In the genomic region with DNA sequence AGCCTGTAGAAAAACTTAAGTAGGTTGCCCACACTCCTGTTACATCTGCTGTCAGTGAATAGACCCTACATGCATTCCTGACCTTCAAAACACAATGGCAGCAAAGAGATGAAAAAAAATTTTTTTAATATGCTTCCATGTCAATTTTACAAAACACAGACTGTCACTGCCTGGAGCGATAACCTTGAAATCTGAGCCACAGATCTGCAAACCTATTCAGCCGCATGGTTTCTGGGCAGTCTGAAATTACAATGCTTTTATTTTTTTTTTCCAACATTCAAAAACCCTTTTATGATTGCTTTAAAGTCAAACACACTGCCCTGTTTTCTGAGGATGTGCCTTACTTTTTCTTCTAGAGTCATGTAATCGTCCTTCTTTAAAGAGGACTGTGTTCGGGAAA, we compare ENCODE assay signal across 1 cellular context.
TF ChIP-seq lines count a peak whose summit lies in the region.

No MANE protein-coding gene starts in this region.

TF ChIP-seq in SK-N-SH treated with all-trans-retinoic acid at 6 μM for 48 hours, 23 proteins besides CTCF, POLR2A, EP300 and RAD21 (continued from another document):
- TF ChIP-seq, protein P1, sequence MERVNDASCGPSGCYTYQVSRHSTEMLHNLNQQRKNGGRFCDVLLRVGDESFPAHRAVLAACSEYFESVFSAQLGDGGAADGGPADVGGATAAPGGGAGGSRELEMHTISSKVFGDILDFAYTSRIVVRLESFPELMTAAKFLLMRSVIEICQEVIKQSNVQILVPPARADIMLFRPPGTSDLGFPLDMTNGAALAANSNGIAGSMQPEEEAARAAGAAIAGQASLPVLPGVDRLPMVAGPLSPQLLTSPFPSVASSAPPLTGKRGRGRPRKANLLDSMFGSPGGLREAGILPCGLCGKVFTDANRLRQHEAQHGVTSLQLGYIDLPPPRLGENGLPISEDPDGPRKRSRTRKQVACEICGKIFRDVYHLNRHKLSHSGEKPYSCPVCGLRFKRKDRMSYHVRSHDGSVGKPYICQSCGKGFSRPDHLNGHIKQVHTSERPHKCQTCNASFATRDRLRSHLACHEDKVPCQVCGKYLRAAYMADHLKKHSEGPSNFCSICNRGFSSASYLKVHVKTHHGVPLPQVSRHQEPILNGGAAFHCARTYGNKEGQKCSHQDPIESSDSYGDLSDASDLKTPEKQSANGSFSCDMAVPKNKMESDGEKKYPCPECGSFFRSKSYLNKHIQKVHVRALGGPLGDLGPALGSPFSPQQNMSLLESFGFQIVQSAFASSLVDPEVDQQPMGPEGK (CRISPR knock-in tag; IDR thresholded peaks at IDR 0.05; ENCODE audit: borderline replicate concordance) = no peak
- TF ChIP-seq BACH2 (CRISPR knock-in tag; IDR thresholded peaks at IDR 0.05; ENCODE audit: borderline replicate concordance) (no peak), ZNF565 (CRISPR knock-in tag; conservative IDR thresholded peaks at IDR 0.05; ENCODE audit: low read depth) (no peak), ZNF8 (CRISPR knock-in tag; IDR thresholded peaks at IDR 0.05) (no peak), TCF4 (CRISPR knock-in tag; IDR thresholded peaks at IDR 0.05; ENCODE audit: borderline replicate concordance) (no peak), ZNF70 (CRISPR knock-in tag; IDR thresholded peaks at IDR 0.05) (no peak), SNAI2 (CRISPR knock-in tag; IDR thresholded peaks at IDR 0.05) (no peak), OSR1 (CRISPR knock-in tag; IDR thresholded peaks at IDR 0.05) (no peak), ZFP3 (CRISPR knock-in tag; IDR thresholded peaks at IDR 0.05) (no peak), ESRRG (CRISPR knock-in tag; IDR thresholded peaks at IDR 0.05) (no peak)
- TF ChIP-seq, protein P2, sequence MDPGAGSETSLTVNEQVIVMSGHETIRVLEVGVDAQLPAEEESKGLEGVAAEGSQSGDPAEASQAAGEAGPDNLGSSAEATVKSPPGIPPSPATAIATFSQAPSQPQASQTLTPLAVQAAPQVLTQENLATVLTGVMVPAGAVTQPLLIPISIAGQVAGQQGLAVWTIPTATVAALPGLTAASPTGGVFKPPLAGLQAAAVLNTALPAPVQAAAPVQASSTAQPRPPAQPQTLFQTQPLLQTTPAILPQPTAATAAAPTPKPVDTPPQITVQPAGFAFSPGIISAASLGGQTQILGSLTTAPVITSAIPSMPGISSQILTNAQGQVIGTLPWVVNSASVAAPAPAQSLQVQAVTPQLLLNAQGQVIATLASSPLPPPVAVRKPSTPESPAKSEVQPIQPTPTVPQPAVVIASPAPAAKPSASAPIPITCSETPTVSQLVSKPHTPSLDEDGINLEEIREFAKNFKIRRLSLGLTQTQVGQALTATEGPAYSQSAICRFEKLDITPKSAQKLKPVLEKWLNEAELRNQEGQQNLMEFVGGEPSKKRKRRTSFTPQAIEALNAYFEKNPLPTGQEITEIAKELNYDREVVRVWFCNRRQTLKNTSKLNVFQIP (CRISPR knock-in tag; IDR thresholded peaks at IDR 0.05; ENCODE audit: borderline replicate concordance, low read depth) = no peak
